1 cellular context compared by ENCODE assay signal in genomic region chr6:43467752-43468151, GRCh38.
TF ChIP-seq lines count a peak whose summit lies in the region.

No MANE protein-coding gene starts in this region.

TF ChIP-seq in K562, 482 proteins besides CTCF, POLR2A, EP300 and RAD21:
- TF ChIP-seq CXXC5 (CRISPR knock-in tag; IDR thresholded peaks at IDR 0.05) (no peak), ZNF398 (CRISPR knock-in tag; IDR thresholded peaks at IDR 0.05) (no peak), YBX1 (IDR thresholded peaks at IDR 0.05) (no peak), ZKSCAN8 (CRISPR knock-in tag; IDR thresholded peaks at IDR 0.05) (no peak), ZNF444 (CRISPR knock-in tag; IDR thresholded peaks at IDR 0.05) (no peak), TAL1 (IDR thresholded peaks at IDR 0.05) (no peak), HIVEP1 (CRISPR knock-in tag; IDR thresholded peaks at IDR 0.05) (no peak), ZFPM2 (CRISPR knock-in tag; IDR thresholded peaks at IDR 0.05) (no peak), ZBTB34 (CRISPR knock-in tag; IDR thresholded peaks at IDR 0.05) (no peak), ZNF143 (CRISPR knock-in tag; IDR thresholded peaks at IDR 0.05) (no peak), FOXM1 (IDR thresholded peaks at IDR 0.05; ENCODE audit: low read depth) (no peak), FOXM1 (CRISPR knock-in tag; IDR thresholded peaks at IDR 0.05; ENCODE audit: low read depth) (no peak), FOXO4 (CRISPR knock-in tag; IDR thresholded peaks at IDR 0.05) (no peak), TAF15 (IDR thresholded peaks at IDR 0.05; ENCODE audit: low read depth, low read length) (no peak), ZNF830 (CRISPR knock-in tag; IDR thresholded peaks at IDR 0.05) (no peak), SNIP1 (IDR thresholded peaks at IDR 0.05; ENCODE audit: low read depth) (no peak)
- TF ChIP-seq, protein P1, sequence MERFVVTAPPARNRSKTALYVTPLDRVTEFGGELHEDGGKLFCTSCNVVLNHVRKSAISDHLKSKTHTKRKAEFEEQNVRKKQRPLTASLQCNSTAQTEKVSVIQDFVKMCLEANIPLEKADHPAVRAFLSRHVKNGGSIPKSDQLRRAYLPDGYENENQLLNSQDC (CRISPR knock-in tag; IDR thresholded peaks at IDR 0.05), result no peak
- TF ChIP-seq, protein P2, sequence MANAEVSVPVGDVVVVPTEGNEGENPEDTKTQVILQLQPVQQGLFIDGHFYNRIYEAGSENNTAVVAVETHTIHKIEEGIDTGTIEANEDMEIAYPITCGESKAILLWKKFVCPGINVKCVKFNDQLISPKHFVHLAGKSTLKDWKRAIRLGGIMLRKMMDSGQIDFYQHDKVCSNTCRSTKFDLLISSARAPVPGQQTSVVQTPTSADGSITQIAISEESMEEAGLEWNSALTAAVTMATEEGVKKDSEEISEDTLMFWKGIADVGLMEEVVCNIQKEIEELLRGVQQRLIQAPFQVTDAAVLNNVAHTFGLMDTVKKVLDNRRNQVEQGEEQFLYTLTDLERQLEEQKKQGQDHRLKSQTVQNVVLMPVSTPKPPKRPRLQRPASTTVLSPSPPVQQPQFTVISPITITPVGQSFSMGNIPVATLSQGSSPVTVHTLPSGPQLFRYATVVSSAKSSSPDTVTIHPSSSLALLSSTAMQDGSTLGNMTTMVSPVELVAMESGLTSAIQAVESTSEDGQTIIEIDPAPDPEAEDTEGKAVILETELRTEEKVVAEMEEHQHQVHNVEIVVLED (CRISPR knock-in tag; IDR thresholded peaks at IDR 0.05), result no peak
- TF ChIP-seq, protein P3, sequence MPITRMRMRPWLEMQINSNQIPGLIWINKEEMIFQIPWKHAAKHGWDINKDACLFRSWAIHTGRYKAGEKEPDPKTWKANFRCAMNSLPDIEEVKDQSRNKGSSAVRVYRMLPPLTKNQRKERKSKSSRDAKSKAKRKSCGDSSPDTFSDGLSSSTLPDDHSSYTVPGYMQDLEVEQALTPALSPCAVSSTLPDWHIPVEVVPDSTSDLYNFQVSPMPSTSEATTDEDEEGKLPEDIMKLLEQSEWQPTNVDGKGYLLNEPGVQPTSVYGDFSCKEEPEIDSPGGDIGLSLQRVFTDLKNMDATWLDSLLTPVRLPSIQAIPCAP (CRISPR knock-in tag; IDR thresholded peaks at IDR 0.05; ENCODE audit: borderline replicate concordance), result no peak
- TF ChIP-seq, protein P4, sequence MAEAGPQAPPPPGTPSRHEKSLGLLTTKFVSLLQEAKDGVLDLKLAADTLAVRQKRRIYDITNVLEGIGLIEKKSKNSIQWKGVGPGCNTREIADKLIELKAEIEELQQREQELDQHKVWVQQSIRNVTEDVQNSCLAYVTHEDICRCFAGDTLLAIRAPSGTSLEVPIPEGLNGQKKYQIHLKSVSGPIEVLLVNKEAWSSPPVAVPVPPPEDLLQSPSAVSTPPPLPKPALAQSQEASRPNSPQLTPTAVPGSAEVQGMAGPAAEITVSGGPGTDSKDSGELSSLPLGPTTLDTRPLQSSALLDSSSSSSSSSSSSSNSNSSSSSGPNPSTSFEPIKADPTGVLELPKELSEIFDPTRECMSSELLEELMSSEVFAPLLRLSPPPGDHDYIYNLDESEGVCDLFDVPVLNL (CRISPR knock-in tag; IDR thresholded peaks at IDR 0.05; ENCODE audit: low read depth), result no peak
- TF ChIP-seq, protein P5, sequence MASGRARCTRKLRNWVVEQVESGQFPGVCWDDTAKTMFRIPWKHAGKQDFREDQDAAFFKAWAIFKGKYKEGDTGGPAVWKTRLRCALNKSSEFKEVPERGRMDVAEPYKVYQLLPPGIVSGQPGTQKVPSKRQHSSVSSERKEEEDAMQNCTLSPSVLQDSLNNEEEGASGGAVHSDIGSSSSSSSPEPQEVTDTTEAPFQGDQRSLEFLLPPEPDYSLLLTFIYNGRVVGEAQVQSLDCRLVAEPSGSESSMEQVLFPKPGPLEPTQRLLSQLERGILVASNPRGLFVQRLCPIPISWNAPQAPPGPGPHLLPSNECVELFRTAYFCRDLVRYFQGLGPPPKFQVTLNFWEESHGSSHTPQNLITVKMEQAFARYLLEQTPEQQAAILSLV (tag; IDR thresholded peaks at IDR 0.05), result no peak
